8 cellular contexts compared by ENCODE assay signal in the genomic region with DNA sequence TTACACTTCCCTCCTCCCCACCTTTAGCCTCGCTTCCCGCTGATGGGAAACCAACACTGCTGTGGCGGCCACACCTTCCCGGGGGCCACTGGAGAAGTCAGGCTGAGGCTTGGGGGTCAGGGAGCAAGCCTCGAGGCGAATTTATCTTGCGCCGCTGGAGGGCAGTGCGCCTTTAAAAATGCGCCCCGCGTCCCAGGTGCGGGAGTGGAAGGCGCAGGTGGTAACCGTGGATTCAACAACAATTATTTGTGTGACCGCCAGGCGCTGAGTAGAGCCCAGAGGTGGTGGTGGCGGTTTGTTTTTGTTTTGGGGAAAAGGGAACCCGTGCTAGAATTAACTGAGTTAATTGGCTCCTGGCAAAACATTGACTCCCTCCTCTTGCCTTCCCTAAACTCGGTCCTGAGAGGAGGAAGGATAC. TPM values are rescaled to one million over a fixed set of nuclear protein-coding genes. Genes with fewer than 3 reads are reported as not detected.
DNase-seq lines count a peak whose midpoint lies in the region; ATAC-seq, FAIRE-seq and TF ChIP-seq lines count a peak whose summit lies in the region.

No MANE protein-coding gene starts in this region.

- H3K4me3 ChIP-seq in H1 (ENCODE audit: extremely low read depth in 1 of 4, insufficient read depth in 2 of 4, low read depth in 3 of 4, low read length in 4 of 4): peak overlapping the region; percentile 45 to 65 (median 56); a peak in 7 of 8 replicates

- H3K27me3 ChIP-seq in H1 (replicated peaks in 1 of 4; ENCODE audit: control insufficient read depth in 3 of 4, extremely low read depth in 1 of 4, insufficient read depth in 3 of 4, low read length in 3 of 4): peaks cover 1 to 20% (median 13%) of the 10 kb centered on the region in 4 experiments; a peak in 6 of 7 replicates

- H3K56ac ChIP-seq in H1 (replicated peaks; ENCODE audit: insufficient read length, low read depth, low read length): no peak overlapping the region

- no peak overlapping the region for H3K27ac Mint-ChIP-seq in stimulated activated naive CD8-positive, alpha-beta T cell treated with anti-CD3 and anti-CD28 coated beads, Interleukin-15, amount 100 ng/mL, for 72 hours

- H2BK15ac ChIP-seq in H1 (ENCODE audit: low read length): no peak overlapping the region

- no peak overlapping the region for H3K14ac ChIP-seq in H1 (ENCODE audit: insufficient read length)

- H3K4me2 ChIP-seq in H1 (ENCODE audit: insufficient read depth in 1 of 2, low read depth in 2 of 2, low read length in 2 of 2): peak overlapping the region; percentile 41 to 88

- H3K4me1 Mint-ChIP-seq in stimulated activated naive CD8-positive, alpha-beta T cell treated with anti-CD3 and anti-CD28 coated beads, Interleukin-15, amount 100 ng/mL, for 72 hours: peaks cover 46% of the 10 kb centered on the region

- H3K18ac ChIP-seq in H1 (ENCODE audit: extremely low read depth, low read length): no peak overlapping the region

- CTCF ChIA-PET in H1 (lab: Charles Lee; ENCODE audit: partially characterized antibody): interaction anchor here (1.1 to 1.6 kb wide), 3 partner anchors 28 to 136 kb away, joined by 3 to 4 read pairs (median 4); no protein-coding TSS in a partner anchor

- peaks cover 64% of the 10 kb centered on the region for H3K27me3 Mint-ChIP-seq in stimulated activated naive CD8-positive, alpha-beta T cell treated with anti-CD3 and anti-CD28 coated beads, Interleukin-15, amount 100 ng/mL, for 72 hours

- peaks cover 0 to 1% of the 10 kb centered on the region in 2 experiments; a peak in 2 of 4 replicates for H3K79me2 ChIP-seq in H1 (ENCODE audit: control insufficient read depth in 1 of 2, insufficient read depth in 2 of 2, low read length in 2 of 2)

- no peak overlapping the region for H3K9ac ChIP-seq in H1 (replicated peaks in 1 of 4; ENCODE audit: extremely low read depth in 1 of 4, low read depth in 3 of 4, low read length in 3 of 4)

- TF ChIP-seq RAD21 in H1 (IDR thresholded peaks at IDR 0.05 in 1 of 2, conservative IDR thresholded peaks at IDR 0.05 in 1 of 2; ENCODE audit: low read depth in 2 of 2, low read length in 2 of 2): peak; percentile 92 to 94

- TF ChIP-seq POLR2A in H54 (IDR thresholded peaks at IDR 0.05; ENCODE audit: low read depth, low read length) (no peak), H1 (IDR thresholded peaks at IDR 0.05; ENCODE audit: control extremely low read depth in 1 of 2, low read depth in 2 of 2, low read length in 2 of 2) (no peak)

- TF ChIP-seq EP300 in H1 (IDR thresholded peaks at IDR 0.05; ENCODE audit: borderline replicate concordance in 1 of 2, low read depth in 2 of 2, low read length in 2 of 2): peak in 1 of 2 experiments; percentile 35; a peak in 1 of 3 replicates

- H4K8ac ChIP-seq in H1 (ENCODE audit: extremely low read depth, insufficient read depth, low read length): no peak overlapping the region

- no peaks in the 10 kb centered on the region for H3K79me1 ChIP-seq in H1 (ENCODE audit: low read depth, low read length)

- FAIRE-seq in H54 (lab: Jason Lieb, UNC) (no peak), H1 (lab: Jason Lieb, UNC) (no peak)

- H4K20me1 ChIP-seq in H1 (replicated peaks in 1 of 2; ENCODE audit: control insufficient read depth in 1 of 2, insufficient read depth in 2 of 2, low read length in 2 of 2): peaks cover 0 to 3% of the 10 kb centered on the region in 2 experiments

- no peak overlapping the region for H4K5ac ChIP-seq in H1 (ENCODE audit: insufficient read length, low read depth, low read length)

- no peak overlapping the region for H2BK20ac ChIP-seq in H1 (ENCODE audit: low read length)

- no peak overlapping the region for H3K27ac ChIP-seq in H1 (ENCODE audit: low read depth, low read length)

- H2BK5ac ChIP-seq in H1 (ENCODE audit: low read depth, low read length): no peak overlapping the region

- DNase-seq in AG09319 (ENCODE audit: extremely low read depth, low read depth): no peak
- DNase-seq in H54 (ENCODE audit: insufficient read length, low spot score): peak; percentile 51
- peak; percentile 67 for DNase-seq in NCI-H2196 treated with DMSO at 0.1 percent for 48 hours (lab: John Stamatoyannopoulos, UW; ENCODE audit: unreplicated experiment)
- DNase-seq in activated CD8-positive, alpha-beta memory T cell treated with anti-CD3 and anti-CD28 coated beads for 24 hours: peak; percentile 87
- peak; percentile 69 to 90 for DNase-seq in H1 (ENCODE audit: low read depth in 1 of 2, low spot score in 2 of 2)
- DNase-seq in myocyte (ENCODE audit: low read depth): peak; percentile 27
- peak; percentile 72 to 80 for DNase-seq in stimulated activated naive CD8-positive, alpha-beta T cell treated with anti-CD3 and anti-CD28 coated beads, Interleukin-15, amount 100 ng/mL, for 72 hours

- H3K9me3 Mint-ChIP-seq in stimulated activated naive CD8-positive, alpha-beta T cell treated with anti-CD3 and anti-CD28 coated beads, Interleukin-15, amount 100 ng/mL, for 72 hours: no peaks in the 10 kb centered on the region

- H3K4ac ChIP-seq in H1 (replicated peaks; ENCODE audit: insufficient read length, low read depth, low read length): no peak overlapping the region

- WGBS in H1 (ENCODE audit: extremely low coverage in 1 of 2, insufficient coverage in 1 of 2, insufficient read length in 1 of 2, insufficient replicate concordance in 2 of 2, low coverage in 1 of 2, low lambda C conversion rate in 2 of 2, missing lambda C conversion rate in 1 of 2), 2 experiments: 3% methylated on average over 20 of the region's 20 CpGs; no CpG with 5 or more reads in 1 of the 2 experiments

- H3K9me3 ChIP-seq in H1 (ENCODE audit: insufficient read depth in 2 of 2, low read depth in 1 of 2, low read length in 1 of 2): no peaks in the 10 kb centered on the region; a peak in 1 of 4 replicates

- H4K91ac ChIP-seq in H1 (replicated peaks; ENCODE audit: insufficient read length, low read length): no peak overlapping the region

- peak; percentile 69 for ATAC-seq in stimulated activated naive CD8-positive, alpha-beta T cell treated with anti-CD3 and anti-CD28 coated beads, Interleukin-15, amount 100 ng/mL, for 72 hours
- ATAC-seq in HG02884 (IDR thresholded peaks at IDR 0.05; ENCODE audit: unreplicated experiment): no peak

- peak overlapping the region; percentile 72 to 76 for H3K4me3 Mint-ChIP-seq in stimulated activated naive CD8-positive, alpha-beta T cell treated with anti-CD3 and anti-CD28 coated beads, Interleukin-15, amount 100 ng/mL, for 72 hours

- no peak overlapping the region for H2AFZ ChIP-seq in H1 (ENCODE audit: low read length)

- peaks cover 11% of the 10 kb centered on the region; the same call in 1 of the 2 replicates for H3K23me2 ChIP-seq in H1 (ENCODE audit: low read depth, low read length)

- POLR2A ChIA-PET in H1 (lab: Charles Lee; ENCODE audit: partially characterized antibody): no interaction called here

- H2BK120ac ChIP-seq in H1 (replicated peaks; ENCODE audit: low read depth, low read length): no peak overlapping the region

- peak; percentile 46 for TF ChIP-seq CTCF in AG09319 (IDR thresholded peaks at IDR 0.05; ENCODE audit: low read depth, low read length)
- peak; percentile 77 to 97 (median 77) for TF ChIP-seq CTCF in H1 (IDR thresholded peaks at IDR 0.05; ENCODE audit: control extremely low read depth in 1 of 3, insufficient read depth in 1 of 3, low read depth in 1 of 3, low read length in 3 of 3)

- no peak overlapping the region for H2BK12ac ChIP-seq in H1 (ENCODE audit: low read depth, low read length)

- H2AK5ac ChIP-seq in H1 (ENCODE audit: low read depth, low read length): no peak overlapping the region

- no peaks in the 10 kb centered on the region for H3K36me3 ChIP-seq in H1 (ENCODE audit: control insufficient read depth in 2 of 4, insufficient read depth in 4 of 4, low read length in 3 of 4)

- H3K23ac ChIP-seq in H1 (ENCODE audit: insufficient read length): no peak overlapping the region

- peaks cover 6 to 15% (median 6%) of the 10 kb centered on the region in 4 experiments; a peak in 6 of 7 replicates for H3K4me1 ChIP-seq in H1 (replicated peaks in 1 of 4; ENCODE audit: control insufficient read depth in 3 of 4, insufficient read depth in 4 of 4, low read length in 3 of 4)

TF ChIP-seq in H1, 55 proteins besides CTCF, POLR2A, EP300 and RAD21 (continues in another document):
- no peak for TF ChIP-seq SP2 (IDR thresholded peaks at IDR 0.05; ENCODE audit: low read length)
- no peak for TF ChIP-seq NRF1 (IDR thresholded peaks at IDR 0.05; ENCODE audit: low read depth, low read length)

RNA-seq across cellular contexts. Expression of gene CFAP77, which starts 1.1 kb away (rescaled TPM):
- 0.52 and 0.63 TPM in 2 replicates for total RNA-seq in H1 (2021; fragmentation: NEBNext Ultra II Directional; extraction: Animal tissue kit (Norgen Biotek cat#: 25700))
- 0.97 and 1.2 TPM in 2 replicates for polyA plus RNA-seq in H1 (2011; rRNA removed)
- polyA plus RNA-seq in H1 (2011; cell fraction: cytosol; rRNA removed): 0.45 TPM
- polyA plus RNA-seq in H1 (2011; cell fraction: nucleus; rRNA removed): 0.60 TPM
- polyA plus RNA-seq in H1 (2012, experiment 1 of 2): 1.1 to 1.2 TPM (median 1.1 TPM) in 4 replicates
- polyA plus RNA-seq in H1 (2012, experiment 2 of 2): 0.72 TPM
- polyA plus RNA-seq in H1 (2013, experiment 1 of 2): 0.55 TPM
- 0.55 TPM for polyA plus RNA-seq in H1 (2013, experiment 2 of 2)
- polyA minus RNA-seq in H1 (2011; rRNA and poly(A)+ RNA removed): 0.13 TPM in 1 of 2 replicates, not detected in the other
- not detected for polyA minus RNA-seq in H1 (2011; cell fraction: cytosol; rRNA and poly(A)+ RNA removed)
- 0.40 TPM for polyA minus RNA-seq in H1 (2011; cell fraction: nucleus; rRNA and poly(A)+ RNA removed)
- total RNA-seq in myocyte: not detected in 2 replicates
- 0.04 TPM for polyA plus RNA-seq in myocyte (2012)

RNA-seq across cellular contexts. Expression of gene TTF1, which starts 4.5 kb away (rescaled TPM):
- 22.2 and 22.6 TPM in 2 replicates for total RNA-seq in H1 (2021; fragmentation: NEBNext Ultra II Directional; extraction: Animal tissue kit (Norgen Biotek cat#: 25700))
- polyA plus RNA-seq in H1 (2011; rRNA removed): 6.5 and 7.8 TPM in 2 replicates
- polyA plus RNA-seq in H1 (2011; cell fraction: cytosol; rRNA removed): 14.2 TPM
- 6.2 TPM for polyA plus RNA-seq in H1 (2011; cell fraction: nucleus; rRNA removed)
- polyA plus RNA-seq in H1 (2012, experiment 1 of 2): 15.5 to 23.3 TPM (median 18.7 TPM) in 4 replicates
- 1.8 TPM for polyA plus RNA-seq in H1 (2012, experiment 2 of 2)
- polyA plus RNA-seq in H1 (2013, experiment 1 of 2): 24.2 TPM
- polyA plus RNA-seq in H1 (2013, experiment 2 of 2): 24.7 TPM
- polyA minus RNA-seq in H1 (2011; rRNA and poly(A)+ RNA removed): 4.0 and 5.0 TPM in 2 replicates
- 5.4 TPM for polyA minus RNA-seq in H1 (2011; cell fraction: cytosol; rRNA and poly(A)+ RNA removed)
- 7.7 TPM for polyA minus RNA-seq in H1 (2011; cell fraction: nucleus; rRNA and poly(A)+ RNA removed)
- total RNA-seq in myocyte: 10.1 and 15.7 TPM in 2 replicates
- polyA plus RNA-seq in myocyte (2012): 6.1 TPM

RNA-seq across cellular contexts. Expression of gene SETX, which starts 56.3 kb away (rescaled TPM):
- total RNA-seq in H1 (2021; fragmentation: NEBNext Ultra II Directional; extraction: Animal tissue kit (Norgen Biotek cat#: 25700)): 33.2 and 37.9 TPM in 2 replicates
- 9.5 and 15.1 TPM in 2 replicates for polyA plus RNA-seq in H1 (2011; rRNA removed)
- polyA plus RNA-seq in H1 (2011; cell fraction: cytosol; rRNA removed): 14.2 TPM
- 13.9 TPM for polyA plus RNA-seq in H1 (2011; cell fraction: nucleus; rRNA removed)
- 16.1 to 28.3 TPM (median 20.3 TPM) in 4 replicates for polyA plus RNA-seq in H1 (2012, experiment 1 of 2)
- 1.2 TPM for polyA plus RNA-seq in H1 (2012, experiment 2 of 2)
- 14.8 TPM for polyA plus RNA-seq in H1 (2013, experiment 1 of 2)
- 14.4 TPM for polyA plus RNA-seq in H1 (2013, experiment 2 of 2)
- polyA minus RNA-seq in H1 (2011; rRNA and poly(A)+ RNA removed): 48.8 and 70.3 TPM in 2 replicates
- polyA minus RNA-seq in H1 (2011; cell fraction: cytosol; rRNA and poly(A)+ RNA removed): 20.9 TPM
- polyA minus RNA-seq in H1 (2011; cell fraction: nucleus; rRNA and poly(A)+ RNA removed): 47.8 TPM
- 33.4 and 39.0 TPM in 2 replicates for total RNA-seq in myocyte
- 12.4 TPM for polyA plus RNA-seq in myocyte (2012)
